In genomic region chr3:195263925-195264575, GRCh38 we compare ENCODE assay signal across 2 cellular contexts.
TF ChIP-seq lines count a peak whose summit lies in the region.

No MANE protein-coding gene starts in this region.

TF ChIP-seq in IMR-90, 13 proteins besides CTCF, POLR2A, EP300 and RAD21:
- no peak for TF ChIP-seq RCOR1 (IDR thresholded peaks at IDR 0.05; ENCODE audit: insufficient replicate concordance, low read length)
- no peak for TF ChIP-seq BHLHE40 (IDR thresholded peaks at IDR 0.05; ENCODE audit: low read depth, low read length)
- TF ChIP-seq SMC3 (IDR thresholded peaks at IDR 0.05; ENCODE audit: low read depth, low read length), result no peak
- TF ChIP-seq CEBPB (IDR thresholded peaks at IDR 0.05; ENCODE audit: low read depth, low read length), result no peak
- no peak for TF ChIP-seq MAFK (IDR thresholded peaks at IDR 0.05; ENCODE audit: low read depth, low read length)
- TF ChIP-seq ELK1 (IDR thresholded peaks at IDR 0.05; ENCODE audit: borderline replicate concordance, low read depth, low read length), result no peak
- no peak for TF ChIP-seq RFX5 (IDR thresholded peaks at IDR 0.05; ENCODE audit: low read depth, low read length)
- TF ChIP-seq FOS (IDR thresholded peaks at IDR 0.05; ENCODE audit: low read depth, low read length), result no peak
- no peak for TF ChIP-seq MAZ (IDR thresholded peaks at IDR 0.05; ENCODE audit: borderline replicate concordance, low read depth, low read length)
- TF ChIP-seq, protein P1, sequence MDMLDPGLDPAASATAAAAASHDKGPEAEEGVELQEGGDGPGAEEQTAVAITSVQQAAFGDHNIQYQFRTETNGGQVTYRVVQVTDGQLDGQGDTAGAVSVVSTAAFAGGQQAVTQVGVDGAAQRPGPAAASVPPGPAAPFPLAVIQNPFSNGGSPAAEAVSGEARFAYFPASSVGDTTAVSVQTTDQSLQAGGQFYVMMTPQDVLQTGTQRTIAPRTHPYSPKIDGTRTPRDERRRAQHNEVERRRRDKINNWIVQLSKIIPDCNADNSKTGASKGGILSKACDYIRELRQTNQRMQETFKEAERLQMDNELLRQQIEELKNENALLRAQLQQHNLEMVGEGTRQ (IDR thresholded peaks at IDR 0.05; ENCODE audit: low read depth, low read length), result no peak
- TF ChIP-seq MXI1 (IDR thresholded peaks at IDR 0.05; ENCODE audit: borderline replicate concordance, low read depth, low read length), result no peak
- no peak for TF ChIP-seq NFE2L2 (IDR thresholded peaks at IDR 0.05; ENCODE audit: low read depth, low read length)
- TF ChIP-seq CHD1 (IDR thresholded peaks at IDR 0.05; ENCODE audit: low read depth, low read length), result no peak

TF ChIP-seq in GM12878, 131 proteins besides CTCF, POLR2A, EP300 and RAD21:
- peak; percentile 27; the same call in 1 of the 2 replicates for TF ChIP-seq SPI1 (IDR thresholded peaks at IDR 0.05; ENCODE audit: borderline replicate concordance, insufficient read depth, low read depth, low read length)
- TF ChIP-seq, protein P2, sequence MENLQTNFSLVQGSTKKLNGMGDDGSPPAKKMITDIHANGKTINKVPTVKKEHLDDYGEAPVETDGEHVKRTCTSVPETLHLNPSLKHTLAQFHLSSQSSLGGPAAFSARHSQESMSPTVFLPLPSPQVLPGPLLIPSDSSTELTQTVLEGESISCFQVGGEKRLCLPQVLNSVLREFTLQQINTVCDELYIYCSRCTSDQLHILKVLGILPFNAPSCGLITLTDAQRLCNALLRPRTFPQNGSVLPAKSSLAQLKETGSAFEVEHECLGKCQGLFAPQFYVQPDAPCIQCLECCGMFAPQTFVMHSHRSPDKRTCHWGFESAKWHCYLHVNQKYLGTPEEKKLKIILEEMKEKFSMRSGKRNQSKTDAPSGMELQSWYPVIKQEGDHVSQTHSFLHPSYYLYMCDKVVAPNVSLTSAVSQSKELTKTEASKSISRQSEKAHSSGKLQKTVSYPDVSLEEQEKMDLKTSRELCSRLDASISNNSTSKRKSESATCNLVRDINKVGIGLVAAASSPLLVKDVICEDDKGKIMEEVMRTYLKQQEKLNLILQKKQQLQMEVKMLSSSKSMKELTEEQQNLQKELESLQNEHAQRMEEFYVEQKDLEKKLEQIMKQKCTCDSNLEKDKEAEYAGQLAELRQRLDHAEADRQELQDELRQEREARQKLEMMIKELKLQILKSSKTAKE (IDR thresholded peaks at IDR 0.05; ENCODE audit: low read depth, poor library complexity, severe bottlenecking), result no peak
